ENCODE assay signal across 8 cellular contexts in genomic region chr6:146857960-146858308, GRCh38.
A peak's percentile ranks its signal among the peaks of the same experiment; 100 is the strongest.
DNase-seq lines count a peak whose midpoint lies in the region; ATAC-seq and TF ChIP-seq lines count a peak whose summit lies in the region.

No MANE protein-coding gene starts in this region.

- peak; percentile 4 for ATAC-seq in GM21737 (IDR thresholded peaks at IDR 0.05; ENCODE audit: unreplicated experiment)

- peak; percentile 62 for DNase-seq in DMS53 (lab: John Stamatoyannopoulos, UW)
- peak; percentile 49 for DNase-seq in NCI-H2227 treated with DMSO at 0.1 percent for 48 hours (lab: John Stamatoyannopoulos, UW)
- DNase-seq in coronary artery (ENCODE audit: low spot score): no peak
- no peak for DNase-seq in NCI-H1105 (lab: John Stamatoyannopoulos, UW)
- no peak for DNase-seq in NCI-H1105 treated with DMSO at 0.1 percent for 48 hours (lab: John Stamatoyannopoulos, UW)
- DNase-seq in activated naive CD4-positive, alpha-beta T cell treated with Interleukin-2 at 50 U/mL for 16 hours: no peak

- no peaks in the 10 kb centered on the region for H3K27me3 ChIP-seq in muscle layer of duodenum (ENCODE audit: low read depth, low read length)

- no peaks in the 10 kb centered on the region for H3K36me3 ChIP-seq in muscle layer of duodenum (ENCODE audit: control insufficient read depth in 1 of 2, insufficient read depth in 2 of 2, low read length in 2 of 2)

- TF ChIP-seq CTCF in coronary artery (IDR thresholded peaks at IDR 0.05): no peak

- peak overlapping the region; percentile 56 to 67 for H3K27ac ChIP-seq in coronary artery
- peak overlapping the region; percentile 34 for H3K27ac ChIP-seq in muscle layer of duodenum (ENCODE audit: low read length)

- H3K4me3 ChIP-seq in coronary artery: peak overlapping the region; percentile 63
- peak overlapping the region; percentile 37 to 52 for H3K4me3 ChIP-seq in muscle layer of duodenum (ENCODE audit: low read depth in 1 of 2, low read length in 2 of 2)

- no peaks in the 10 kb centered on the region for H3K4me1 ChIP-seq in muscle layer of duodenum (ENCODE audit: control insufficient read depth in 1 of 2, insufficient read depth in 2 of 2, low read length in 2 of 2)

- H3K9me3 ChIP-seq in muscle layer of duodenum (ENCODE audit: control insufficient read depth in 1 of 2, low read length in 2 of 2): no peaks in the 10 kb centered on the region

Comparison
In these comparisons a context has a peak if more than half of its experiments do, and no peak if none do; other contexts are left out.
1. DNase-seq: peak in DMS53 (single experiment) and NCI-H2227 treated with DMSO at 0.1 percent for 48 hours (single experiment); none in coronary artery (single experiment), NCI-H1105 (single experiment), NCI-H1105 treated with DMSO at 0.1 percent for 48 hours (single experiment) and activated naive CD4-positive, alpha-beta T cell treated with Interleukin-2 at 50 U/mL for 16 hours (single experiment).